ENCODE assay signal across 8 cellular contexts in the genomic region with DNA sequence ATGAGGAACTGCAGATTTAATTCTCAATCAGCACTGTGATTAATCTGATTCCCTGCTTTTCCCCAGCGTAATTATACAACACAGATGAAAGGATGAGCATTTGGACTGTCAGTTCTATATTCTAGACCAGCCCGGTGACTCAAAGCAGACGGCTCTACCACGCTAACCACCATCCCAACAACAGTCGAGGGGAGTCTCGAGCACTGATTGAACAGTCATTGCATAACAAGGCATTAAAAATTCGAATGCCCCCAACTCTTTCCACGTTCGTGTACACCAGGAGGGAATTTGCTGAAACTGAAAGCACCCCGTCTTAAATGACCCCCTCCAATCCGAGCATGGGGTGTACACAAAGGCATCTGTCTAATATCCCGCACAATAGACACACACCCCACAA. TPM values are rescaled to one million over a fixed set of nuclear protein-coding genes. Genes with fewer than 3 reads are reported as not detected.
A peak's percentile ranks its signal among the peaks of the same experiment; 100 is the strongest.
DNase-seq lines count a peak whose midpoint lies in the region; ATAC-seq and TF ChIP-seq lines count a peak whose summit lies in the region.

No MANE protein-coding gene starts in this region.

- H2BK120ac ChIP-seq in trophoblast cell (ENCODE audit: insufficient read depth, low read length, poor library complexity), result no peak overlapping the region

- H3K4me2 ChIP-seq in Loucy (ENCODE audit: low read depth, low read length, poor library complexity, severe bottlenecking), result peak overlapping the region; percentile 89
- H3K4me2 ChIP-seq in trophoblast cell (ENCODE audit: low read length), result peak overlapping the region; percentile 88

- peak overlapping the region; percentile 93 for H3K4me3 ChIP-seq in Loucy (ENCODE audit: low read length, poor library complexity, severe bottlenecking)
- peak overlapping the region; percentile 57 for H3K4me3 ChIP-seq in fibroblast of mammary gland (ENCODE audit: control insufficient read depth, low read depth, low read length)
- peak overlapping the region; percentile 89 for H3K4me3 ChIP-seq in trophoblast cell (ENCODE audit: low read depth, low read length)

- no peak overlapping the region for H3K4ac ChIP-seq in trophoblast cell (ENCODE audit: low read depth, low read length)

- H2AFZ ChIP-seq in Loucy (ENCODE audit: low read length) (no peak overlapping the region), trophoblast cell (ENCODE audit: insufficient read depth, low read length, poor library complexity) (no peak overlapping the region)

- WGBS in trophoblast cell (ENCODE audit: extremely low coverage, insufficient coverage, insufficient read length), result no CpG with 5 or more reads among the region's 12 CpGs

- H4K91ac ChIP-seq in trophoblast cell (ENCODE audit: low read depth, low read length), result no peak overlapping the region

- H3K79me2 ChIP-seq in Loucy (ENCODE audit: insufficient read depth, low read length) (peaks cover 57% of the 10 kb centered on the region), trophoblast cell (ENCODE audit: control insufficient read depth, insufficient read depth, low read length, poor library complexity) (peaks cover 7% of the 10 kb centered on the region)

- H3K9ac ChIP-seq in Loucy (ENCODE audit: low read depth, low read length, poor library complexity, severe bottlenecking) (peak overlapping the region; percentile 83), trophoblast cell (ENCODE audit: low read length) (peak overlapping the region; percentile 53)

- no peak overlapping the region for H3K18ac ChIP-seq in trophoblast cell (ENCODE audit: low read length)

- H2AK5ac ChIP-seq in trophoblast cell (ENCODE audit: low read length), result no peak overlapping the region

- H3K36me3 ChIP-seq in Loucy (ENCODE audit: insufficient read depth, low read length) (no peaks in the 10 kb centered on the region), trophoblast cell (ENCODE audit: control insufficient read depth in 1 of 2, insufficient read depth in 2 of 2, low read length in 2 of 2) (no peaks in the 10 kb centered on the region)

- H3K14ac ChIP-seq in trophoblast cell (ENCODE audit: low read length), result no peak overlapping the region

- H2BK12ac ChIP-seq in trophoblast cell (ENCODE audit: low read length), result no peak overlapping the region

- ATAC-seq in esophagus mucosa, result no peak

- H4K12ac ChIP-seq in trophoblast cell (ENCODE audit: low read depth, low read length), result no peak overlapping the region

- H4K8ac ChIP-seq in trophoblast cell (ENCODE audit: low read depth, low read length), result no peak overlapping the region

- H3K79me1 ChIP-seq in trophoblast cell (ENCODE audit: low read length), result peaks cover 6% of the 10 kb centered on the region

- H3K27me3 ChIP-seq in Loucy (ENCODE audit: insufficient read depth, low read length, poor library complexity, severe bottlenecking), result no peaks in the 10 kb centered on the region
- no peaks in the 10 kb centered on the region for H3K27me3 ChIP-seq in trophoblast cell (ENCODE audit: insufficient read depth, low read length)

- TF ChIP-seq CTCF in Loucy (conservative IDR thresholded peaks at IDR 0.05; ENCODE audit: low read length), result no peak
- no peak for TF ChIP-seq CTCF in fibroblast of mammary gland (conservative IDR thresholded peaks at IDR 0.05; ENCODE audit: control insufficient read depth, insufficient read depth, low read depth, low read length)

- no peak overlapping the region for H2BK5ac ChIP-seq in trophoblast cell (ENCODE audit: low read depth, low read length, poor library complexity)

- H3K4me1 ChIP-seq in Loucy (ENCODE audit: insufficient read depth, low read length, poor library complexity, severe bottlenecking) (peaks cover 25% of the 10 kb centered on the region), trophoblast cell (ENCODE audit: control insufficient read depth in 1 of 2, insufficient read depth in 2 of 2, low read length in 2 of 2) (no peaks in the 10 kb centered on the region)

- no peak overlapping the region for H3K23ac ChIP-seq in trophoblast cell (ENCODE audit: low read length)

- no peaks in the 10 kb centered on the region for H3K9me2 ChIP-seq in Loucy (replicated peaks; ENCODE audit: low read depth, low read length)

- H3F3A ChIP-seq in Loucy (ENCODE audit: low read depth), result no peaks in the 10 kb centered on the region

- peak; percentile 36 for DNase-seq in Daoy (ENCODE audit: low read depth)
- peak; percentile 18 to 50 for DNase-seq in activated CD4-positive, alpha-beta T cell treated with anti-CD3 and anti-CD28 coated beads, Interleukin-2, amount 50 U/mL, for 48 hours
- peak; percentile 45 for DNase-seq in fibroblast of mammary gland (ENCODE audit: low read depth)
- DNase-seq in trophoblast cell, result peak in 1 of 2 donors; percentile 5
- no peak for DNase-seq in ureter (ENCODE audit: low spot score)
- DNase-seq in NCI-H226, result no peak

- H3K27ac ChIP-seq in trophoblast cell (ENCODE audit: low read depth, low read length), result no peak overlapping the region

- H3K9me3 ChIP-seq in Loucy (ENCODE audit: insufficient read depth, low read depth, low read length) (no peaks in the 10 kb centered on the region), trophoblast cell (ENCODE audit: insufficient read depth, low read depth, low read length) (no peaks in the 10 kb centered on the region)

- H4K20me1 ChIP-seq in Loucy (ENCODE audit: insufficient read depth, low read length, poor library complexity, severe bottlenecking), result peaks cover 49% of the 10 kb centered on the region

RNA-seq across cellular contexts. Expression of gene CASK, which starts 1.2 kb away (rescaled TPM):
- total RNA-seq in Daoy (2014; rRNA removed; shearing (Covaris generic)), result 14.1 and 40.6 TPM in 2 replicates
- 20.2 TPM in 2 replicates for polyA plus RNA-seq in trophoblast cell (2013)
- total RNA-seq in ureter (74.1 TPM), esophagus mucosa (56.3 TPM)

Comparison
In these comparisons a context has a peak if more than half of its experiments do, and no peak if none do; other contexts are left out.
1. DNase-seq: peak in Daoy (single experiment), activated CD4-positive, alpha-beta T cell treated with anti-CD3 and anti-CD28 coated beads, Interleukin-2, amount 50 U/mL, for 48 hours (2 of 2) and fibroblast of mammary gland (single experiment); none in ureter (single experiment) and NCI-H226 (single experiment).
2. Peak in every context shown above with its lines, with median percentiles within 50 percentile points of each other: H3K4me3 ChIP-seq.